In genomic region chr1:108791790-108792189, GRCh38 we compare ENCODE assay signal across 31 cellular contexts.
"Had no signal": no experiment of that assay in that cellular context is flagged by ENCODE, and none has a peak within 500 bp of the region (broad histone marks: within the 10 kb centered on the region; RNA-seq: fewer than 3 reads in every experiment).

No MANE protein-coding gene starts in this region.

- H2AFZ ChIP-seq: parathyroid adenoma had no signal

- H3K4me3 Mint-ChIP-seq: natural killer cell treated with Interleukin-12 subunit alpha and Interleukin-12 subunit beta and Interleukin-15 and Interleukin-18, amount 100 ng/mL, for 72 hours; nephron progenitor cell; neural crest cell; stimulated activated effector memory CD8-positive, alpha-beta T cell treated with anti-CD3 and anti-CD28 coated beads, Interleukin-12 subunit alpha, Interleukin-12 subunit beta, amount 100 ng/mL, for 72 hours; stimulated activated naive B cell treated with anti-CD40 and anti-IgM and Interleukin-4, amounts not matched to agents 10 μg/mL and 1 μg/mL and 100 μg/mL, for 72 hours; stimulated activated naive CD8-positive, alpha-beta T cell treated with anti-CD3 and anti-CD28 coated beads, Interleukin-15, amount 100 ng/mL, for 72 hours; type B pancreatic cell had no signal

- ATAC-seq: naive thymus-derived CD8-positive, alpha-beta T cell; natural killer cell treated with Interleukin-12 subunit alpha and Interleukin-12 subunit beta and Interleukin-15 and Interleukin-18, amount 100 ng/mL, for 72 hours; psoas muscle; right cardiac atrium; right lobe of liver; stimulated activated effector memory CD8-positive, alpha-beta T cell treated with anti-CD3 and anti-CD28 coated beads, Interleukin-12 subunit alpha, Interleukin-12 subunit beta, amount 100 ng/mL, for 72 hours; stimulated activated naive B cell treated with anti-CD40 and anti-IgM and Interleukin-4, amounts not matched to agents 10 μg/mL and 1 μg/mL and 100 μg/mL, for 72 hours; stimulated activated naive CD8-positive, alpha-beta T cell treated with anti-CD3 and anti-CD28 coated beads, Interleukin-15, amount 100 ng/mL, for 72 hours; stimulated activated naive CD8-positive, alpha-beta T cell treated with anti-CD3 and anti-CD28 coated beads, Interleukin-15, Interleukin-2, amounts not matched to agents 100 U/mL and 50 U/mL, for 24 hours; upper lobe of right lung had no signal

- H3K79me2 ChIP-seq: parathyroid adenoma had no signal

- H3K27ac ChIP-seq: neutrophil, ovary, parathyroid adenoma, psoas muscle, right lobe of liver, sigmoid colon, suprapubic skin, testis, tibial artery, transverse colon, upper lobe of right lung, uterus had no signal

- H3K9me3 ChIP-seq: neutrophil, ovary, right lobe of liver, sigmoid colon, testis, transverse colon, upper lobe of right lung, uterus had no signal

- H3K27ac Mint-ChIP-seq: naive thymus-derived CD8-positive, alpha-beta T cell; natural killer cell treated with Interleukin-12 subunit alpha and Interleukin-12 subunit beta and Interleukin-15 and Interleukin-18, amount 100 ng/mL, for 72 hours; nephron progenitor cell; progenitor cell of endocrine pancreas; stimulated activated effector memory CD8-positive, alpha-beta T cell treated with anti-CD3 and anti-CD28 coated beads, Interleukin-12 subunit alpha, Interleukin-12 subunit beta, amount 100 ng/mL, for 72 hours; stimulated activated naive B cell treated with anti-CD40 and anti-IgM and Interleukin-4, amounts not matched to agents 10 μg/mL and 1 μg/mL and 100 μg/mL, for 72 hours; type B pancreatic cell had no signal

- H3K36me3 ChIP-seq: ovary, uterus had no signal

- DNase-seq: naive thymus-derived CD8-positive, alpha-beta T cell; nephron progenitor cell; nucleus accumbens; ovary; posterior cingulate gyrus; psoas muscle; right cardiac atrium; right lobe of liver; sigmoid colon; small intestine; stimulated activated CD4-positive, alpha-beta T cell treated with anti-CD3 and anti-CD28 coated beads, Interleukin-15, amount 100 ng/mL, for 24 hours; stimulated activated CD4-positive, alpha-beta T cell treated with anti-CD3 and anti-CD28 coated beads, Interleukin-2, amount 100 ng/mL, for 24 hours; stimulated activated CD4-positive, alpha-beta T cell treated with anti-CD3 and anti-CD28 coated beads, Interleukin-2, amount 100 ng/mL, for 48 hours; stimulated activated CD4-positive, alpha-beta T cell treated with anti-CD3 and anti-CD28 coated beads, Interleukin-4, amount 100 ng/mL, for 24 hours; stimulated activated naive B cell treated with anti-CD40 and anti-IgM and Interleukin-4, amounts not matched to agents 10 μg/mL and 1 μg/mL and 100 μg/mL, for 72 hours; stimulated activated naive CD8-positive, alpha-beta T cell treated with anti-CD3 and anti-CD28 coated beads, Interleukin-15, amount 100 ng/mL, for 72 hours; stimulated activated naive CD8-positive, alpha-beta T cell treated with anti-CD3 and anti-CD28 coated beads, Interleukin-15, Interleukin-2, amounts not matched to agents 100 U/mL and 50 U/mL, for 24 hours; substantia nigra; testis; tibial artery; transverse colon; upper lobe of right lung; uterus had no signal

- H3K27me3 Mint-ChIP-seq: naive thymus-derived CD8-positive, alpha-beta T cell; natural killer cell treated with Interleukin-12 subunit alpha and Interleukin-12 subunit beta and Interleukin-15 and Interleukin-18, amount 100 ng/mL, for 72 hours; progenitor cell of endocrine pancreas; stimulated activated naive B cell treated with anti-CD40 and anti-IgM and Interleukin-4, amounts not matched to agents 10 μg/mL and 1 μg/mL and 100 μg/mL, for 72 hours; stimulated activated naive CD8-positive, alpha-beta T cell treated with anti-CD3 and anti-CD28 coated beads, Interleukin-15, amount 100 ng/mL, for 72 hours; type B pancreatic cell had no signal

- H3K9ac ChIP-seq: parathyroid adenoma had no signal

- H3K4me1 Mint-ChIP-seq: naive thymus-derived CD8-positive, alpha-beta T cell; nephron progenitor cell; neural crest cell; stimulated activated effector memory CD8-positive, alpha-beta T cell treated with anti-CD3 and anti-CD28 coated beads, Interleukin-12 subunit alpha, Interleukin-12 subunit beta, amount 100 ng/mL, for 72 hours; stimulated activated naive B cell treated with anti-CD40 and anti-IgM and Interleukin-4, amounts not matched to agents 10 μg/mL and 1 μg/mL and 100 μg/mL, for 72 hours; stimulated activated naive CD8-positive, alpha-beta T cell treated with anti-CD3 and anti-CD28 coated beads, Interleukin-15, amount 100 ng/mL, for 72 hours had no signal

- H3K4me3 ChIP-seq: ovary, psoas muscle, right lobe of liver, sigmoid colon, suprapubic skin, testis, tibial artery, transverse colon, upper lobe of right lung, uterus had no signal

- H3K4me1 ChIP-seq: parathyroid adenoma, psoas muscle, right lobe of liver, sigmoid colon, suprapubic skin, testis, tibial artery, transverse colon, upper lobe of right lung, uterus had no signal

- H3K27me3 ChIP-seq: neutrophil, ovary, right lobe of liver, sigmoid colon, suprapubic skin, testis, tibial artery, transverse colon, upper lobe of right lung, uterus had no signal
